In genomic region chr17:50146927-50147640, GRCh38 we compare ENCODE assay signal across 1 cellular context.
TF ChIP-seq lines count a peak whose summit lies in the region.

No MANE protein-coding gene starts in this region.

TF ChIP-seq in K562, 482 proteins besides CTCF, POLR2A, EP300 and RAD21:
- TF ChIP-seq ZNF695 (CRISPR knock-in tag; IDR thresholded peaks at IDR 0.05) (no peak), HINFP (tag; conservative IDR thresholded peaks at IDR 0.05; ENCODE audit: low read depth) (peak; percentile 63; the same call in 1 of the 2 replicates)
